Comparison of ENCODE assay signal across 28 cellular contexts in genomic region chr5:141917760-141918159, GRCh38. TPM values are rescaled to one million over a fixed set of nuclear protein-coding genes. Genes with fewer than 3 reads are reported as not detected.
"Had no signal": no experiment of that assay in that cellular context is flagged by ENCODE, and none has a peak within 500 bp of the region (broad histone marks: within the 10 kb centered on the region; RNA-seq: fewer than 3 reads in every experiment).

No MANE protein-coding gene starts in this region.

- H3K27ac ChIP-seq: heart left ventricle, left ventricle myocardium inferior, neural progenitor cell, neutrophil, parathyroid adenoma, right atrium auricular region, right lobe of liver, stomach, testis, thyroid gland, upper lobe of right lung had no signal

- H3K36me3 ChIP-seq: heart left ventricle, left ventricle myocardium inferior, neural progenitor cell, neutrophil, right atrium auricular region, right lobe of liver, stomach, thyroid gland, upper lobe of right lung had no signal

- ATAC-seq: heart left ventricle; naive thymus-derived CD8-positive, alpha-beta T cell; right lobe of liver; stimulated activated naive B cell treated with anti-CD40 and anti-IgM and Interleukin-4, amounts not matched to agents 10 μg/mL and 1 μg/mL and 100 μg/mL, for 72 hours; stimulated activated naive CD8-positive, alpha-beta T cell treated with anti-CD3 and anti-CD28 coated beads, Interleukin-15, Interleukin-2, amounts not matched to agents 100 U/mL and 50 U/mL, for 24 hours; upper lobe of right lung had no signal

- H3K4me1 ChIP-seq: parathyroid adenoma, testis had no signal

- H3K79me2 ChIP-seq: parathyroid adenoma had no signal

- H2AFZ ChIP-seq: neural progenitor cell, parathyroid adenoma had no signal

- FAIRE-seq: islet of Langerhans, kidney, urothelium cell line had no signal

- DNase-seq: heart left ventricle; hypothalamus; immature natural killer cell; kidney; left ventricle myocardium inferior; mesendoderm; naive thymus-derived CD8-positive, alpha-beta T cell; occipital lobe; right lobe of liver; stimulated activated CD4-positive, alpha-beta T cell treated with anti-CD3 and anti-CD28 coated beads, Interleukin-2, amount 100 ng/mL, for 24 hours; stimulated activated CD4-positive, alpha-beta T cell treated with anti-CD3 and anti-CD28 coated beads, Interleukin-4, amount 100 ng/mL, for 1 hour; stimulated activated naive B cell treated with anti-CD40 and anti-IgM and Interleukin-4, amounts not matched to agents 10 μg/mL and 1 μg/mL and 100 μg/mL, for 72 hours; stimulated activated naive CD8-positive, alpha-beta T cell treated with anti-CD3 and anti-CD28 coated beads, Interleukin-15, Interleukin-2, amounts not matched to agents 100 U/mL and 50 U/mL, for 24 hours; stomach; testis; thyroid gland; trophoblast cell; upper lobe of right lung had no signal

- H3K27me3 ChIP-seq: right atrium auricular region, right lobe of liver, testis, thyroid gland, upper lobe of right lung had no signal

- H3K4me2 ChIP-seq: neural progenitor cell, smooth muscle cell had no signal

- H3K9me3 ChIP-seq: heart left ventricle, left ventricle myocardium inferior, neutrophil, right atrium auricular region, right lobe of liver, stomach, testis, thyroid gland, upper lobe of right lung had no signal

- H3K4me3 ChIP-seq: heart left ventricle, left ventricle myocardium inferior, lung, neural progenitor cell, right atrium auricular region, right lobe of liver, smooth muscle cell, stomach, testis, thyroid gland, upper lobe of right lung had no signal

- H3K9ac ChIP-seq: neural progenitor cell, parathyroid adenoma had no signal

RNA-seq across cellular contexts. Expression of gene PCDH1, which starts 39.5 kb away (rescaled TPM):
- total RNA-seq: naive thymus-derived CD8-positive, alpha-beta T cell had no signal

RNA-seq across cellular contexts. Expression of gene PCDH12, which starts 40.2 kb away (rescaled TPM):
- total RNA-seq: naive thymus-derived CD8-positive, alpha-beta T cell; osteocyte; progenitor cell of endocrine pancreas; smooth muscle cell had no signal
